Comparison of ENCODE assay signal across 7 cellular contexts in the genomic region with DNA sequence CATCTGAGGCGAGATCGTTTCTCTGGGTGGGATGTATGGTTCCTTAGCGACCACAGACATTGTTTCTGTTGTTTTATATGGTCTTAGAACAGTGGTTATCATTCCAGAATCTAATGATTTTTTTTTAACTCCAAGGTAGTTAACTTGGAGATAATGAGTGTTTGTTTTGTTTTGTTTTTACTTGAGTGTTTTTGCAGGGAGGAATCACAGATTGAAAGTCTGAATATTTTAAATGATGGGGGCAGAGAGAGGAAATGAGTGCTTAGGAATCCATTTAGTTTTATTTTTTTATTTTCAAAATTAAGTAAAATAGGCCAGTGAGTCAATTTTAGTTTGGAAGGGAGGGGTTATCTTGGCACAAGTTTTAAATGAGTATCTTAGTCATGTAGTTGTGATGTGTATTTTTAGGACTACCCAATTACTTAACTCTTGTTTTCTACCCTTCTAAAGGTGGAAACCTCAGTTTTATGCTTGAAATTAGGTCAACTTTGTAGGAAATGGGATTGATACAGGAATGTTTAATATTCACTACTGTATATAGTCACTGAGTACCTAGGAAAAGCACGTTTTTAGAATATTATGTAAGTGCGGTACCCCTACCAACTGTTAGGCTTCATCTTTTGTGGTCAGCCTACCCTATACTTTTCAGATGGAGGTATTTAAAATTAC. TPM values are rescaled to one million over a fixed set of nuclear protein-coding genes. Genes with fewer than 3 reads are reported as not detected.
DNase-seq lines count a peak whose midpoint lies in the region; ATAC-seq and TF ChIP-seq lines count a peak whose summit lies in the region.

No MANE protein-coding gene starts in this region.

- no peak for TF ChIP-seq CTCF in HFF-Myc (IDR thresholded peaks at IDR 0.05; ENCODE audit: low read depth, low read length, missing control alignments)

- ATAC-seq in HG02763 (IDR thresholded peaks at IDR 0.05; ENCODE audit: unreplicated experiment) (no peak), GM19324 (IDR thresholded peaks at IDR 0.05; ENCODE audit: low FRiP score, unreplicated experiment) (no peak)

- H3K36me3 Mint-ChIP-seq in activated T-helper 2 cell treated with anti-CD3 and anti-CD28 coated beads, Interferon-gamma antibody, Interleukin-2, Interleukin-4, amounts not matched to agents 10 μg/mL and 5 μg/mL and 100 μg/mL, durations not matched to agents 14 hours and 24 hours and 36 hours (ENCODE audit: low read depth), result peaks cover 24% of the 10 kb centered on the region

- H3K4me1 ChIP-seq in iPS-15b (ENCODE audit: control insufficient read depth, insufficient read depth, low read length), result peaks cover 7% of the 10 kb centered on the region

- no peaks in the 10 kb centered on the region for H3K36me3 ChIP-seq in iPS-15b (ENCODE audit: control insufficient read depth, insufficient read depth, low read length)

- no peaks in the 10 kb centered on the region for H3K27me3 Mint-ChIP-seq in activated T-helper 2 cell treated with anti-CD3 and anti-CD28 coated beads, Interferon-gamma antibody, Interleukin-2, Interleukin-4, amounts not matched to agents 10 μg/mL and 5 μg/mL and 100 μg/mL, durations not matched to agents 14 hours and 24 hours and 36 hours (ENCODE audit: low read depth)

- intact Hi-C loops in activated T-helper 2 cell treated with anti-CD3 and anti-CD28 coated beads, Interferon-gamma antibody, Interleukin-2, Interleukin-4, amounts not matched to agents 10 μg/mL and 5 μg/mL and 100 μg/mL, durations not matched to agents 14 hours and 24 hours and 36 hours (cut with micrococcal nuclease), result no loop called here

- H3K4me3 ChIP-seq in HFF-Myc (replicated peaks; ENCODE audit: low read depth, low read length), result peak overlapping the region; percentile 79
- peak overlapping the region; percentile 70 for H3K4me3 ChIP-seq in iPS-15b (ENCODE audit: low read depth, low read length)

- no peaks in the 10 kb centered on the region for H3K9me3 Mint-ChIP-seq in activated T-helper 2 cell treated with anti-CD3 and anti-CD28 coated beads, Interferon-gamma antibody, Interleukin-2, Interleukin-4, amounts not matched to agents 10 μg/mL and 5 μg/mL and 100 μg/mL, durations not matched to agents 14 hours and 24 hours and 36 hours

- peak overlapping the region; percentile 82 for H3K4me3 Mint-ChIP-seq in activated T-helper 2 cell treated with anti-CD3 and anti-CD28 coated beads, Interferon-gamma antibody, Interleukin-2, Interleukin-4, amounts not matched to agents 10 μg/mL and 5 μg/mL and 100 μg/mL, durations not matched to agents 14 hours and 24 hours and 36 hours (ENCODE audit: low read depth)

- H3K4me1 Mint-ChIP-seq in activated T-helper 2 cell treated with anti-CD3 and anti-CD28 coated beads, Interferon-gamma antibody, Interleukin-2, Interleukin-4, amounts not matched to agents 10 μg/mL and 5 μg/mL and 100 μg/mL, durations not matched to agents 14 hours and 24 hours and 36 hours (ENCODE audit: low read depth), result peaks cover 38% of the 10 kb centered on the region

- peak overlapping the region; percentile 79 for H3K27ac Mint-ChIP-seq in activated T-helper 2 cell treated with anti-CD3 and anti-CD28 coated beads, Interferon-gamma antibody, Interleukin-2, Interleukin-4, amounts not matched to agents 10 μg/mL and 5 μg/mL and 100 μg/mL, durations not matched to agents 14 hours and 24 hours and 36 hours

- no peaks in the 10 kb centered on the region for H3K27me3 ChIP-seq in iPS-15b (ENCODE audit: control insufficient read depth, insufficient read depth, low read length)

- H3K9ac ChIP-seq in iPS-15b (ENCODE audit: low read depth, low read length), result peak overlapping the region; percentile 62

- no peak for DNase-seq in HFF-Myc (ENCODE audit: extremely low read depth, low read depth)
- no peak for DNase-seq in activated T-helper 2 cell treated with anti-CD3 and anti-CD28 coated beads, Interferon-gamma antibody, Interleukin-2, Interleukin-4, amounts not matched to agents 10 μg/mL and 5 μg/mL and 100 μg/mL, durations not matched to agents 14 hours and 24 hours and 36 hours (ENCODE audit: low spot score)
- peak; percentile 49 for DNase-seq in stromal cell of bone marrow (ENCODE audit: low read depth)
- no peak for DNase-seq in NCI-H146 treated with DMSO at 0.1 percent for 48 hours (lab: John Stamatoyannopoulos, UW; ENCODE audit: unreplicated experiment)

- H3K9me3 ChIP-seq in iPS-15b (ENCODE audit: control insufficient read depth, insufficient read depth, low read length), result no peaks in the 10 kb centered on the region

RNA-seq across cellular contexts. Expression of a gene that starts 2.0 kb away (rescaled TPM):
- total RNA-seq in activated T-helper 2 cell treated with anti-CD3 and anti-CD28 coated beads, Interferon-gamma antibody, Interleukin-2, Interleukin-4, amounts not matched to agents 10 μg/mL and 5 μg/mL and 100 μg/mL, durations not matched to agents 14 hours and 24 hours and 36 hours, result 43.1 and 44.1 TPM in 2 replicates

RNA-seq across cellular contexts. Expression of a gene that starts 23.6 kb away (rescaled TPM):
- total RNA-seq in activated T-helper 2 cell treated with anti-CD3 and anti-CD28 coated beads, Interferon-gamma antibody, Interleukin-2, Interleukin-4, amounts not matched to agents 10 μg/mL and 5 μg/mL and 100 μg/mL, durations not matched to agents 14 hours and 24 hours and 36 hours, result not detected in 2 replicates
